ENCODE assay signal across 11 cellular contexts in genomic region chr1:209899948-209900347, GRCh38. TPM values are rescaled to one million over a fixed set of nuclear protein-coding genes. Genes with fewer than 3 reads are reported as not detected.
DNase-seq lines count a peak whose midpoint lies in the region; ATAC-seq and TF ChIP-seq lines count a peak whose summit lies in the region.
"Had no signal": no experiment of that assay in that cellular context is flagged by ENCODE, and none has a peak within 500 bp of the region (broad histone marks: within the 10 kb centered on the region; RNA-seq: fewer than 3 reads in every experiment).

No MANE protein-coding gene starts in this region.

- no peak overlapping the region for H3K27ac ChIP-seq in RWPE1

- H3K4me3 ChIP-seq in astrocyte of the spinal cord (ENCODE audit: low read depth, low read length), result no peak overlapping the region

- peaks cover 10% of the 10 kb centered on the region for H3K27me3 Mint-ChIP-seq in activated T-cell treated with anti-CD3 and anti-CD28 coated beads, Interleukin-2, amount 50 U/mL, for 72 hours (ENCODE audit: low read depth)

- in situ Hi-C loops in astrocyte of the spinal cord (cut with HindIII; ENCODE audit: low sequenced_read_pairs), result no loop called here

- no peak overlapping the region for H3K4me3 Mint-ChIP-seq in activated T-cell treated with anti-CD3 and anti-CD28 coated beads, Interleukin-2, amount 50 U/mL, for 72 hours
- no peak overlapping the region for H3K4me3 Mint-ChIP-seq in stimulated activated effector memory CD8-positive, alpha-beta T cell treated with anti-CD3 and anti-CD28 coated beads, Interleukin-12 subunit alpha, Interleukin-12 subunit beta, amount 100 ng/mL, for 72 hours
- H3K4me3 Mint-ChIP-seq: natural killer cell treated with Interleukin-12 subunit alpha and Interleukin-12 subunit beta and Interleukin-15 and Interleukin-18, amount 100 ng/mL, for 72 hours; stimulated activated naive B cell treated with anti-CD40 and anti-IgM and Interleukin-4, amounts not matched to agents 10 μg/mL and 1 μg/mL and 100 μg/mL, for 72 hours had no signal

- POLR2A ChIA-PET in RWPE1 (lab: Yijun Ruan, JAX; ENCODE audit: low non-redundant PET), result no interaction called here

- peak; percentile 39 for TF ChIP-seq CTCF in astrocyte of the spinal cord (IDR thresholded peaks at IDR 0.05; ENCODE audit: low read depth, low read length)
- TF ChIP-seq CTCF in RWPE1 (conservative IDR thresholded peaks at IDR 0.05; ENCODE audit: low read depth), result no peak

- H3K9me3 Mint-ChIP-seq in activated T-cell treated with anti-CD3 and anti-CD28 coated beads, Interleukin-2, amount 50 U/mL, for 72 hours, result no peaks in the 10 kb centered on the region
- no peaks in the 10 kb centered on the region for H3K9me3 Mint-ChIP-seq in stimulated activated effector memory CD8-positive, alpha-beta T cell treated with anti-CD3 and anti-CD28 coated beads, Interleukin-12 subunit alpha, Interleukin-12 subunit beta, amount 100 ng/mL, for 72 hours
- H3K9me3 Mint-ChIP-seq: natural killer cell treated with Interleukin-12 subunit alpha and Interleukin-12 subunit beta and Interleukin-15 and Interleukin-18, amount 100 ng/mL, for 72 hours; stimulated activated naive B cell treated with anti-CD40 and anti-IgM and Interleukin-4, amounts not matched to agents 10 μg/mL and 1 μg/mL and 100 μg/mL, for 72 hours had no signal

- no peak overlapping the region for H3K27ac Mint-ChIP-seq in activated T-cell treated with anti-CD3 and anti-CD28 coated beads, Interleukin-2, amount 50 U/mL, for 72 hours
- no peak overlapping the region for H3K27ac Mint-ChIP-seq in stimulated activated effector memory CD8-positive, alpha-beta T cell treated with anti-CD3 and anti-CD28 coated beads, Interleukin-12 subunit alpha, Interleukin-12 subunit beta, amount 100 ng/mL, for 72 hours
- H3K27ac Mint-ChIP-seq: natural killer cell treated with Interleukin-12 subunit alpha and Interleukin-12 subunit beta and Interleukin-15 and Interleukin-18, amount 100 ng/mL, for 72 hours; stimulated activated naive B cell treated with anti-CD40 and anti-IgM and Interleukin-4, amounts not matched to agents 10 μg/mL and 1 μg/mL and 100 μg/mL, for 72 hours had no signal

- no peaks in the 10 kb centered on the region for H3K4me1 Mint-ChIP-seq in activated T-cell treated with anti-CD3 and anti-CD28 coated beads, Interleukin-2, amount 50 U/mL, for 72 hours (ENCODE audit: low read depth)
- no peaks in the 10 kb centered on the region for H3K4me1 Mint-ChIP-seq in stimulated activated effector memory CD8-positive, alpha-beta T cell treated with anti-CD3 and anti-CD28 coated beads, Interleukin-12 subunit alpha, Interleukin-12 subunit beta, amount 100 ng/mL, for 72 hours
- H3K4me1 Mint-ChIP-seq: stimulated activated naive B cell treated with anti-CD40 and anti-IgM and Interleukin-4, amounts not matched to agents 10 μg/mL and 1 μg/mL and 100 μg/mL, for 72 hours had no signal

- peak; percentile 41 to 44 for DNase-seq in activated T-cell treated with anti-CD3 and anti-CD28 coated beads, Interleukin-2, amount 50 U/mL, for 72 hours
- DNase-seq in activated T-cell treated with anti-CD3 and anti-CD28 coated beads for 4 hours, result no peak
- DNase-seq in astrocyte of the spinal cord (ENCODE audit: low read depth, low spot score), result no peak
- DNase-seq in stimulated activated effector memory CD8-positive, alpha-beta T cell treated with anti-CD3 and anti-CD28 coated beads, Interleukin-12 subunit alpha, Interleukin-12 subunit beta, amount 100 ng/mL, for 72 hours (ENCODE audit: low spot score in 2 of 2), result peak in 1 of 2 donors; percentile 58
- no peak for DNase-seq in RWPE1 (ENCODE audit: low spot score)
- DNase-seq: GF-D8; stimulated activated naive B cell treated with anti-CD40 and anti-IgM and Interleukin-4, amounts not matched to agents 10 μg/mL and 1 μg/mL and 100 μg/mL, for 72 hours had no signal

- H3K36me3 Mint-ChIP-seq in activated T-cell treated with anti-CD3 and anti-CD28 coated beads, Interleukin-2, amount 50 U/mL, for 72 hours (ENCODE audit: insufficient read depth in 2 of 2), result no peaks in the 10 kb centered on the region
- no peaks in the 10 kb centered on the region for H3K36me3 Mint-ChIP-seq in stimulated activated effector memory CD8-positive, alpha-beta T cell treated with anti-CD3 and anti-CD28 coated beads, Interleukin-12 subunit alpha, Interleukin-12 subunit beta, amount 100 ng/mL, for 72 hours
- H3K36me3 Mint-ChIP-seq: natural killer cell treated with Interleukin-12 subunit alpha and Interleukin-12 subunit beta and Interleukin-15 and Interleukin-18, amount 100 ng/mL, for 72 hours; stimulated activated naive B cell treated with anti-CD40 and anti-IgM and Interleukin-4, amounts not matched to agents 10 μg/mL and 1 μg/mL and 100 μg/mL, for 72 hours had no signal

- ATAC-seq in activated T-cell treated with anti-CD3 and anti-CD28 coated beads, Interleukin-2, amount 50 U/mL, for 72 hours (replicated peaks in 1 of 2), result no peak
- ATAC-seq in HG02973 (IDR thresholded peaks at IDR 0.05; ENCODE audit: unreplicated experiment) (peak; percentile 54), esophagus mucosa (no peak), HG02970 (IDR thresholded peaks at IDR 0.05; ENCODE audit: low FRiP score, unreplicated experiment) (no peak)
- peak; percentile 46 for ATAC-seq in stimulated activated effector memory CD8-positive, alpha-beta T cell treated with anti-CD3 and anti-CD28 coated beads, Interleukin-12 subunit alpha, Interleukin-12 subunit beta, amount 100 ng/mL, for 72 hours
- ATAC-seq: natural killer cell treated with Interleukin-12 subunit alpha and Interleukin-12 subunit beta and Interleukin-15 and Interleukin-18, amount 100 ng/mL, for 72 hours had no signal

- CTCF ChIA-PET in RWPE1 (lab: Yijun Ruan, JAX), result interaction anchor here (1.3 kb wide), 1 partner anchor 40 kb away, joined by 4 read pairs; no protein-coding TSS in a partner anchor

RNA-seq across cellular contexts. Expression of gene SYT14, which starts 38.1 kb away (rescaled TPM):
- total RNA-seq in activated T-cell treated with anti-CD3 and anti-CD28 coated beads, Interleukin-2, amount 50 U/mL, for 72 hours, result not detected
- not detected for total RNA-seq in esophagus mucosa
- total RNA-seq: natural killer cell treated with Interleukin-12 subunit alpha and Interleukin-12 subunit beta and Interleukin-15 and Interleukin-18, amount 100 ng/mL, for 72 hours had no signal

Comparison
In these comparisons a context has a peak if more than half of its experiments do, and no peak if none do; other contexts are left out.
1. DNase-seq: peak in activated T-cell treated with anti-CD3 and anti-CD28 coated beads, Interleukin-2, amount 50 U/mL, for 72 hours (2 of 2); none in activated T-cell treated with anti-CD3 and anti-CD28 coated beads for 4 hours (single experiment), astrocyte of the spinal cord (single experiment) and RWPE1 (single experiment).
2. ATAC-seq: peak in HG02973 (single experiment) and stimulated activated effector memory CD8-positive, alpha-beta T cell treated with anti-CD3 and anti-CD28 coated beads, Interleukin-12 subunit alpha, Interleukin-12 subunit beta, amount 100 ng/mL, for 72 hours (single experiment); none in activated T-cell treated with anti-CD3 and anti-CD28 coated beads, Interleukin-2, amount 50 U/mL, for 72 hours (0 of 2), esophagus mucosa (single experiment) and HG02970 (single experiment).